In genomic region chr13:113653264-113654174, GRCh38 we compare ENCODE assay signal across 9 cellular contexts. TPM values are rescaled to one million over a fixed set of nuclear protein-coding genes. Genes with fewer than 3 reads are reported as not detected.
DNase-seq lines count a peak whose midpoint lies in the region; ATAC-seq and TF ChIP-seq lines count a peak whose summit lies in the region.
"Had no signal": no experiment of that assay in that cellular context is flagged by ENCODE, and none has a peak within 500 bp of the region (broad histone marks: within the 10 kb centered on the region; RNA-seq: fewer than 3 reads in every experiment).

No MANE protein-coding gene starts in this region.

- no peak overlapping the region for H3K27ac Mint-ChIP-seq in activated CD8-positive, alpha-beta T cell treated with anti-CD3 and anti-CD28 coated beads for 36 hours
- no peak overlapping the region for H3K27ac Mint-ChIP-seq in activated CD8-positive, alpha-beta T cell treated with anti-CD3 and anti-CD28 coated beads, Interleukin-2, amount 10 ng/mL, durations not matched to agents 7 days and 5 days
- no peak overlapping the region for H3K27ac Mint-ChIP-seq in T-helper 2 cell treated with Interferon-gamma antibody and Interleukin-4, amounts not matched to agents 5 μg/mL and 100 μg/mL, for 36 hours

- no peaks in the 10 kb centered on the region for H3K27me3 Mint-ChIP-seq in activated CD8-positive, alpha-beta T cell treated with anti-CD3 and anti-CD28 coated beads for 36 hours
- H3K27me3 Mint-ChIP-seq in activated CD8-positive, alpha-beta T cell treated with anti-CD3 and anti-CD28 coated beads, Interleukin-2, amount 10 ng/mL, durations not matched to agents 7 days and 5 days (ENCODE audit: low read depth): no peaks in the 10 kb centered on the region
- H3K27me3 Mint-ChIP-seq in T-helper 2 cell treated with Interferon-gamma antibody and Interleukin-4, amounts not matched to agents 5 μg/mL and 100 μg/mL, for 36 hours (ENCODE audit: low read depth): no peaks in the 10 kb centered on the region

- TF ChIP-seq CTCF in activated CD8-positive, alpha-beta T cell treated with anti-CD3 and anti-CD28 coated beads for 36 hours (IDR thresholded peaks at IDR 0.05): no peak

- no peak overlapping the region for H3K4me3 Mint-ChIP-seq in activated CD8-positive, alpha-beta T cell treated with anti-CD3 and anti-CD28 coated beads for 36 hours
- H3K4me3 Mint-ChIP-seq in activated CD8-positive, alpha-beta T cell treated with anti-CD3 and anti-CD28 coated beads, Interleukin-2, amount 10 ng/mL, durations not matched to agents 7 days and 5 days: no peak overlapping the region
- H3K4me3 Mint-ChIP-seq in T-helper 2 cell treated with Interferon-gamma antibody and Interleukin-4, amounts not matched to agents 5 μg/mL and 100 μg/mL, for 36 hours: no peak overlapping the region

- ATAC-seq in activated CD8-positive, alpha-beta T cell treated with anti-CD3 and anti-CD28 coated beads for 36 hours: peak; percentile 53
- no peak for ATAC-seq in activated CD8-positive, alpha-beta T cell treated with anti-CD3 and anti-CD28 coated beads, Interleukin-2, amount 10 ng/mL, durations not matched to agents 7 days and 5 days
- ATAC-seq in sciatic nerve: no peak

- H3K9me3 Mint-ChIP-seq in activated CD8-positive, alpha-beta T cell treated with anti-CD3 and anti-CD28 coated beads for 36 hours: no peaks in the 10 kb centered on the region
- H3K9me3 Mint-ChIP-seq in activated CD8-positive, alpha-beta T cell treated with anti-CD3 and anti-CD28 coated beads, Interleukin-2, amount 10 ng/mL, durations not matched to agents 7 days and 5 days (ENCODE audit: insufficient read depth): no peaks in the 10 kb centered on the region
- no peaks in the 10 kb centered on the region for H3K9me3 Mint-ChIP-seq in T-helper 2 cell treated with Interferon-gamma antibody and Interleukin-4, amounts not matched to agents 5 μg/mL and 100 μg/mL, for 36 hours

- peaks cover 14% of the 10 kb centered on the region for H3K4me1 Mint-ChIP-seq in activated CD8-positive, alpha-beta T cell treated with anti-CD3 and anti-CD28 coated beads for 36 hours (ENCODE audit: low read depth)
- H3K4me1 Mint-ChIP-seq in activated CD8-positive, alpha-beta T cell treated with anti-CD3 and anti-CD28 coated beads, Interleukin-2, amount 10 ng/mL, durations not matched to agents 7 days and 5 days (ENCODE audit: low read depth): peaks cover 3% of the 10 kb centered on the region
- H3K4me1 Mint-ChIP-seq in T-helper 2 cell treated with Interferon-gamma antibody and Interleukin-4, amounts not matched to agents 5 μg/mL and 100 μg/mL, for 36 hours (ENCODE audit: low read depth): no peaks in the 10 kb centered on the region

- DNase-seq in activated CD8-positive, alpha-beta T cell treated with anti-CD3 and anti-CD28 coated beads for 36 hours: peak; percentile 46
- no peak for DNase-seq in activated CD8-positive, alpha-beta T cell treated with anti-CD3 and anti-CD28 coated beads, Interleukin-2, amount 10 ng/mL, durations not matched to agents 7 days and 5 days
- DNase-seq in NCI-H146 treated with DMSO at 0.1 percent for 48 hours (lab: John Stamatoyannopoulos, UW; ENCODE audit: unreplicated experiment) (peak; percentile 75), dermis blood vessel endothelial cell (peak; percentile 52), sciatic nerve (ENCODE audit: low spot score) (peak; percentile 58)
- no peak for DNase-seq in T-helper 2 cell treated with Interferon-gamma antibody and Interleukin-4, amounts not matched to agents 5 μg/mL and 100 μg/mL, for 36 hours (ENCODE audit: low spot score)
- no peak for DNase-seq in stimulated activated CD4-positive, alpha-beta T cell treated with anti-CD3 and anti-CD28 coated beads, Interleukin-4, amount 100 ng/mL, for 1 hour
- DNase-seq in stimulated activated CD4-positive, alpha-beta T cell treated with anti-CD3 and anti-CD28 coated beads, Interleukin-12 subunit alpha, Interleukin-12 subunit beta, amount 100 ng/mL, for 4 hours: no peak
- DNase-seq: NCI-H446 treated with DMSO at 0.1 percent for 48 hours had no signal

- intact Hi-C loops in activated CD8-positive, alpha-beta T cell treated with anti-CD3 and anti-CD28 coated beads for 36 hours (cut with micrococcal nuclease): no loop called here
- intact Hi-C loops in sciatic nerve (cut with DNase I): no loop called here

- no peaks in the 10 kb centered on the region for H3K36me3 Mint-ChIP-seq in activated CD8-positive, alpha-beta T cell treated with anti-CD3 and anti-CD28 coated beads for 36 hours (ENCODE audit: low read depth)
- H3K36me3 Mint-ChIP-seq in activated CD8-positive, alpha-beta T cell treated with anti-CD3 and anti-CD28 coated beads, Interleukin-2, amount 10 ng/mL, durations not matched to agents 7 days and 5 days (ENCODE audit: low read depth): no peaks in the 10 kb centered on the region
- H3K36me3 Mint-ChIP-seq in T-helper 2 cell treated with Interferon-gamma antibody and Interleukin-4, amounts not matched to agents 5 μg/mL and 100 μg/mL, for 36 hours (ENCODE audit: low read depth): no peaks in the 10 kb centered on the region

- CTCF ChIA-PET in activated CD8-positive, alpha-beta T cell treated with anti-CD3 and anti-CD28 coated beads for 36 hours (lab: Charles Lee): no interaction called here
- CTCF ChIA-PET in activated CD8-positive, alpha-beta T cell treated with anti-CD3 and anti-CD28 coated beads, Interleukin-2, amount 10 ng/mL, durations not matched to agents 7 days and 5 days (lab: Charles Lee): no interaction called here

- POLR2A ChIA-PET in activated CD8-positive, alpha-beta T cell treated with anti-CD3 and anti-CD28 coated beads for 36 hours (lab: Charles Lee): no interaction called here
- POLR2A ChIA-PET in activated CD8-positive, alpha-beta T cell treated with anti-CD3 and anti-CD28 coated beads, Interleukin-2, amount 10 ng/mL, durations not matched to agents 7 days and 5 days (lab: Charles Lee): no interaction called here

RNA-seq across cellular contexts. Expression of gene ATP4B, which starts 4.5 kb away (rescaled TPM):
- not detected for total RNA-seq in activated CD8-positive, alpha-beta T cell treated with anti-CD3 and anti-CD28 coated beads for 36 hours
- total RNA-seq in activated CD8-positive, alpha-beta T cell treated with anti-CD3 and anti-CD28 coated beads, Interleukin-2, amount 10 ng/mL, durations not matched to agents 7 days and 5 days: not detected
- total RNA-seq in dermis blood vessel endothelial cell (not detected in 2 replicates), sciatic nerve (not detected)

RNA-seq across cellular contexts. Expression of gene GRK1, which starts 13.5 kb away (rescaled TPM):
- under 1 TPM; 0.07 to 0.09 TPM for total RNA-seq in activated CD8-positive, alpha-beta T cell treated with anti-CD3 and anti-CD28 coated beads for 36 hours
- total RNA-seq in activated CD8-positive, alpha-beta T cell treated with anti-CD3 and anti-CD28 coated beads, Interleukin-2, amount 10 ng/mL, durations not matched to agents 7 days and 5 days: under 1 TPM in 1 of 2 experiments, not detected in 1; 0.05 TPM
- total RNA-seq in dermis blood vessel endothelial cell: not detected in 2 replicates
- total RNA-seq in sciatic nerve: 0.09 TPM

Comparison
In these comparisons a context has a peak if more than half of its experiments do, and no peak if none do; other contexts are left out.
1. DNase-seq: peak in activated CD8-positive, alpha-beta T cell treated with anti-CD3 and anti-CD28 coated beads for 36 hours (single experiment), NCI-H146 treated with DMSO at 0.1 percent for 48 hours (single experiment), dermis blood vessel endothelial cell (single experiment) and sciatic nerve (single experiment); none in activated CD8-positive, alpha-beta T cell treated with anti-CD3 and anti-CD28 coated beads, Interleukin-2, amount 10 ng/mL, durations not matched to agents 7 days and 5 days (single experiment), T-helper 2 cell treated with Interferon-gamma antibody and Interleukin-4, amounts not matched to agents 5 μg/mL and 100 μg/mL, for 36 hours (single experiment), stimulated activated CD4-positive, alpha-beta T cell treated with anti-CD3 and anti-CD28 coated beads, Interleukin-4, amount 100 ng/mL, for 1 hour (single experiment) and stimulated activated CD4-positive, alpha-beta T cell treated with anti-CD3 and anti-CD28 coated beads, Interleukin-12 subunit alpha, Interleukin-12 subunit beta, amount 100 ng/mL, for 4 hours (single experiment).